14 cellular contexts compared by ENCODE assay signal in the genomic region with DNA sequence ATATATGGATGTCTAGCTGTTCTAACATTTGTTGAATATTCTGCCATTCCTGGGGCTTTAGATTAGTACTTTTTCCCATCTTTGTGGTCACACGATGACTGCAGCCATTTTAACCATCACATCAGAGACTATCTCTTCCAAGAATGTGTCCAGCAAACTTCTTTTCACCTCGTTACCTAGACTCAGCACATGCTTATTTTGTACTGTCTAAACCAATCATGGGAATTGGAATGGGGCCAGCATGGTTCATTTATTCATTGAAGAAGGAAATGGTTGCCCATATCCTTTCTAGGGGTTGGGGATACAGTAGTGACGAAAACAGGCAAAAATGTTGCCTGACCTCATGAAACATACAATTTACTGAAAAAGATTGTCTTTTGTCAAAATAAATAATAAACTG. TPM values are rescaled to one million over a fixed set of nuclear protein-coding genes. Genes with fewer than 3 reads are reported as not detected.
DNase-seq lines count a peak whose midpoint lies in the region; ATAC-seq and TF ChIP-seq lines count a peak whose summit lies in the region.
"Had no signal": no experiment of that assay in that cellular context is flagged by ENCODE, and none has a peak within 500 bp of the region (broad histone marks: within the 10 kb centered on the region; RNA-seq: fewer than 3 reads in every experiment).

No MANE protein-coding gene starts in this region.

- no peak overlapping the region for H2AFZ ChIP-seq in IMR-90 (replicated peaks; ENCODE audit: low read length, poor library complexity)

- TF ChIP-seq POLR2A in IMR-90 (IDR thresholded peaks at IDR 0.05; ENCODE audit: low read depth, low read length): no peak

- peaks cover 7 to 22% of the 10 kb centered on the region in 2 experiments; a peak in 3 of 4 replicates for H3K79me1 ChIP-seq in IMR-90 (ENCODE audit: low read depth in 1 of 2, low read length in 2 of 2)

- peaks cover 0 to 1% of the 10 kb centered on the region in 2 donors for H3K27me3 Mint-ChIP-seq in CD4-positive, alpha-beta memory T cell
- no peaks in the 10 kb centered on the region for H3K27me3 Mint-ChIP-seq in activated T-helper 17 cell treated with anti-CD3 and anti-CD28 coated beads, Interleukin-2, amount 50 U/mL, for 72 hours
- no peaks in the 10 kb centered on the region for H3K27me3 Mint-ChIP-seq in natural killer cell treated with Interleukin-12 subunit alpha and Interleukin-12 subunit beta and Interleukin-15 and Interleukin-18, amount 100 ng/mL, for 72 hours

- no peaks in the 10 kb centered on the region for H3K36me3 ChIP-seq in CD4-positive, alpha-beta memory T cell (ENCODE audit: insufficient read depth, low read length)
- no peaks in the 10 kb centered on the region for H3K36me3 ChIP-seq in IMR-90 (ENCODE audit: control insufficient read depth, insufficient read depth, low read length)

- no peak overlapping the region; the same call in 1 of the 2 replicates for H3K18ac ChIP-seq in IMR-90 (ENCODE audit: low read depth, low read length)

- H3K9me3 Mint-ChIP-seq in CD4-positive, alpha-beta memory T cell: peaks cover 0 to 2% (median 0%) of the 10 kb centered on the region in 8 donors
- H3K9me3 Mint-ChIP-seq in activated T-helper 17 cell treated with anti-CD3 and anti-CD28 coated beads, Interleukin-2, amount 50 U/mL, for 72 hours: no peaks in the 10 kb centered on the region
- no peaks in the 10 kb centered on the region for H3K9me3 Mint-ChIP-seq in natural killer cell treated with Interleukin-12 subunit alpha and Interleukin-12 subunit beta and Interleukin-15 and Interleukin-18, amount 100 ng/mL, for 72 hours

- no peaks in the 10 kb centered on the region for H3K9me1 ChIP-seq in IMR-90 (ENCODE audit: insufficient read depth, low read length)

- CTCF ChIA-PET in CD4-positive, alpha-beta memory T cell (lab: Charles Lee; ENCODE audit: partially characterized antibody): no interaction called here
- CTCF ChIA-PET in IMR-90 (lab: Yijun Ruan, JAX): no interaction called here

- no peak overlapping the region for H3K9ac ChIP-seq in IMR-90 (ENCODE audit: low read depth, low read length)

- ATAC-seq in IMR-90 (ENCODE audit: low read depth) (no peak), GM21515 (IDR thresholded peaks at IDR 0.05; ENCODE audit: unreplicated experiment) (no peak), GM21526 (IDR thresholded peaks at IDR 0.05; ENCODE audit: low FRiP score, unreplicated experiment) (no peak)
- no peak for ATAC-seq in activated T-helper 17 cell treated with anti-CD3 and anti-CD28 coated beads, Interleukin-2, amount 50 U/mL, for 72 hours (replicated peaks)
- no peak for ATAC-seq in natural killer cell treated with Interleukin-12 subunit alpha and Interleukin-12 subunit beta and Interleukin-15 and Interleukin-18, amount 100 ng/mL, for 72 hours

- H2AK5ac ChIP-seq in IMR-90 (ENCODE audit: low read depth, low read length): peak overlapping the region; percentile 33; the same call in 1 of the 2 replicates

- H4K20me1 ChIP-seq in IMR-90 (ENCODE audit: insufficient read depth, low read length): no peaks in the 10 kb centered on the region

- H3K4me3 ChIP-seq in CD4-positive, alpha-beta memory T cell (ENCODE audit: low read length in 2 of 2): no peak overlapping the region
- no peak overlapping the region for H3K4me3 ChIP-seq in IMR-90 (ENCODE audit: insufficient read depth, low read depth, low read length)

- dilution Hi-C loops in IMR-90 (cut with HindIII; ENCODE audit: low sequenced_read_pairs, unreplicated experiment): no loop called here

- POLR2A ChIA-PET in CD4-positive, alpha-beta memory T cell (lab: Charles Lee; ENCODE audit: partially characterized antibody): no interaction called here
- POLR2A ChIA-PET in IMR-90 (lab: Charles Lee; ENCODE audit: unreplicated experiment): no interaction called here

- no peak overlapping the region for H4K5ac ChIP-seq in IMR-90 (ENCODE audit: low read depth, low read length)

- in situ Hi-C loops in IMR-90 (cut with MboI; ENCODE audit: low sequenced_read_pairs): no loop called here

- H3K14ac ChIP-seq in IMR-90 (replicated peaks; ENCODE audit: low read depth, low read length): no peak overlapping the region

- no peaks in the 10 kb centered on the region for H3K9me3 ChIP-seq in CD4-positive, alpha-beta memory T cell (ENCODE audit: control insufficient read depth in 1 of 2, low read length in 2 of 2)
- H3K9me3 ChIP-seq in IMR-90 (ENCODE audit: control insufficient read depth, insufficient read depth, low read length): no peaks in the 10 kb centered on the region

- H2BK15ac ChIP-seq in IMR-90 (ENCODE audit: low read depth, low read length): 0 out of 3 replicates have a peak overlapping the region, but pooled peaks have one; percentile 36

- H2BK5ac ChIP-seq in IMR-90 (ENCODE audit: low read depth, low read length, poor library complexity, severe bottlenecking): no peak overlapping the region

- H2BK120ac ChIP-seq in IMR-90 (ENCODE audit: low read depth, low read length): peak overlapping the region; percentile 49

- no peaks in the 10 kb centered on the region for H3K27me3 ChIP-seq in CD4-positive, alpha-beta memory T cell (ENCODE audit: insufficient read depth, low read length)
- H3K27me3 ChIP-seq in IMR-90 (ENCODE audit: control insufficient read depth, insufficient read depth, low read length): no peaks in the 10 kb centered on the region

- H3K4ac ChIP-seq in IMR-90 (ENCODE audit: low read depth, low read length): no peak overlapping the region

- H2AK9ac ChIP-seq in IMR-90 (replicated peaks; ENCODE audit: low read depth, low read length, poor library complexity): no peak overlapping the region

- no TSS peak for BruUV-seq in IMR-90 (replicated peaks; lab: Mats Ljungman, UMichigan)

- H4K91ac ChIP-seq in IMR-90 (ENCODE audit: insufficient read depth, low read depth, low read length): peak overlapping the region; percentile 9; the same call in 1 of the 2 replicates

- no peak overlapping the region for H3K23ac ChIP-seq in IMR-90 (ENCODE audit: low read depth, low read length)

- no peak for TF ChIP-seq CTCF in IMR-90 (conservative IDR thresholded peaks at IDR 0.05; ENCODE audit: low read depth, low read length)

- peaks cover 24 to 50% (median 35%) of the 10 kb centered on the region in 4 donors for H3K4me1 Mint-ChIP-seq in CD4-positive, alpha-beta memory T cell
- H3K4me1 Mint-ChIP-seq in activated T-helper 17 cell treated with anti-CD3 and anti-CD28 coated beads, Interleukin-2, amount 50 U/mL, for 72 hours: peaks cover 22% of the 10 kb centered on the region
- peaks cover 25 to 43% of the 10 kb centered on the region in 2 donors for H3K4me1 Mint-ChIP-seq in natural killer cell treated with Interleukin-12 subunit alpha and Interleukin-12 subunit beta and Interleukin-15 and Interleukin-18, amount 100 ng/mL, for 72 hours (ENCODE audit: low read depth in 2 of 2)

- DNase-seq in CD4-positive, alpha-beta memory T cell: no peak
- DNase-seq in IMR-90 (no peak), cerebellar cortex (ENCODE audit: low spot score) (no peak)
- DNase-seq in natural killer cell treated with Interleukin-12 subunit alpha and Interleukin-12 subunit beta and Interleukin-15 and Interleukin-18, amount 100 ng/mL, for 72 hours (ENCODE audit: low spot score): no peak
- DNase-seq: ACHN, AML-193, GDM1, HCEC 1CT, NCI-H187 treated with DMSO at 0.1 percent for 48 hours, NCI-H2171 treated with DMSO at 0.1 percent for 48 hours, NCI-H774 had no signal

- H4K8ac ChIP-seq in IMR-90 (ENCODE audit: low read depth in 2 of 2, low read length in 2 of 2): no peak overlapping the region

- H3K27ac Mint-ChIP-seq in CD4-positive, alpha-beta memory T cell: peak overlapping the region in 6 of 7 donors; percentile 3 to 98 (median 42)
- peak overlapping the region; percentile 83 for H3K27ac Mint-ChIP-seq in activated T-helper 17 cell treated with anti-CD3 and anti-CD28 coated beads, Interleukin-2, amount 50 U/mL, for 72 hours
- H3K27ac Mint-ChIP-seq in natural killer cell treated with Interleukin-12 subunit alpha and Interleukin-12 subunit beta and Interleukin-15 and Interleukin-18, amount 100 ng/mL, for 72 hours: peak overlapping the region; percentile 72 to 82

- no peak overlapping the region for H3K56ac ChIP-seq in IMR-90 (ENCODE audit: extremely low read depth, insufficient read depth, low read length)

- H3K4me3 Mint-ChIP-seq in CD4-positive, alpha-beta memory T cell: peak overlapping the region in 3 of 8 donors; percentile 37 to 66 (median 43)
- H3K4me3 Mint-ChIP-seq in activated T-helper 17 cell treated with anti-CD3 and anti-CD28 coated beads, Interleukin-2, amount 50 U/mL, for 72 hours: peak overlapping the region; percentile 83
- peak overlapping the region; percentile 75 for H3K4me3 Mint-ChIP-seq in natural killer cell treated with Interleukin-12 subunit alpha and Interleukin-12 subunit beta and Interleukin-15 and Interleukin-18, amount 100 ng/mL, for 72 hours

- H3K4me1 ChIP-seq in CD4-positive, alpha-beta memory T cell (ENCODE audit: insufficient read depth, low read length): peaks cover 39% of the 10 kb centered on the region
- H3K4me1 ChIP-seq in IMR-90 (ENCODE audit: control insufficient read depth, insufficient read depth, low read length): peaks cover 2% of the 10 kb centered on the region; the same call in 1 of the 2 replicates

- H3K36me3 Mint-ChIP-seq in CD4-positive, alpha-beta memory T cell: peaks cover 3 to 5% of the 10 kb centered on the region in 2 donors
- peaks cover 10% of the 10 kb centered on the region for H3K36me3 Mint-ChIP-seq in activated T-helper 17 cell treated with anti-CD3 and anti-CD28 coated beads, Interleukin-2, amount 50 U/mL, for 72 hours (ENCODE audit: low read depth)
- H3K36me3 Mint-ChIP-seq in natural killer cell treated with Interleukin-12 subunit alpha and Interleukin-12 subunit beta and Interleukin-15 and Interleukin-18, amount 100 ng/mL, for 72 hours: peaks cover 5% of the 10 kb centered on the region

- no peak for TF ChIP-seq RAD21 in IMR-90 (IDR thresholded peaks at IDR 0.05; ENCODE audit: low read length)

- WGBS in IMR-90 (ENCODE audit: extremely low coverage in 2 of 2, insufficient read length in 1 of 2), 2 experiments: no CpG with 5 or more reads among the region's 3 CpGs

- no peak overlapping the region for H2BK20ac ChIP-seq in IMR-90 (ENCODE audit: low read depth, low read length)

- H3K27ac ChIP-seq in CD4-positive, alpha-beta memory T cell (ENCODE audit: low read depth, low read length): no peak overlapping the region
- no peak overlapping the region for H3K27ac ChIP-seq in IMR-90 (ENCODE audit: insufficient read depth, low read length)

- H3K4me2 ChIP-seq in IMR-90 (ENCODE audit: low read depth, low read length): no peak overlapping the region

- intact Hi-C loops in CD4-positive, alpha-beta memory T cell (cut with micrococcal nuclease): no loop called here
- intact Hi-C loops in IMR-90 (cut with micrococcal nuclease): loop anchor here (10.0 kb wide), 1 partner anchor 401 kb away; no protein-coding TSS in a partner anchor

RNA-seq across cellular contexts. Expression of a gene that starts 2.5 kb away (rescaled TPM):
- 10 to 100 TPM; 15.5 to 17.4 TPM for total RNA-seq in CD4-positive, alpha-beta memory T cell
- 10 to 100 TPM; 20.1 to 21.4 TPM for polyA plus RNA-seq in CD4-positive, alpha-beta memory T cell
- 22.8 and 27.2 TPM in 2 replicates for total RNA-seq in IMR-90 (2012; rRNA removed)
- polyA plus RNA-seq in IMR-90 (2012; rRNA removed): 11.0 and 12.2 TPM in 2 replicates
- polyA plus RNA-seq in IMR-90 (2012; cell fraction: cytosol; rRNA removed): 1.9 and 5.2 TPM in 2 replicates
- polyA plus RNA-seq in IMR-90 (2012; cell fraction: nucleus; rRNA removed; ENCODE audit: low replicate concordance): 1.2 and 8.7 TPM in 2 replicates
- 10 to 100 TPM; 14.3 to 19.7 TPM for total RNA-seq in activated T-helper 17 cell treated with anti-CD3 and anti-CD28 coated beads, Interleukin-2, amount 50 U/mL, for 72 hours
- total RNA-seq in natural killer cell treated with Interleukin-12 subunit alpha and Interleukin-12 subunit beta and Interleukin-15 and Interleukin-18, amount 100 ng/mL, for 72 hours: 10 to 100 TPM; 26.3 to 27.1 TPM
